ENCODE assay signal across 19 cellular contexts in genomic region chr2:239725551-239725890, GRCh38.
DNase-seq lines count a peak whose midpoint lies in the region; ATAC-seq and TF ChIP-seq lines count a peak whose summit lies in the region.
"Had no signal": no experiment of that assay in that cellular context is flagged by ENCODE, and none has a peak within 500 bp of the region (broad histone marks: within the 10 kb centered on the region; RNA-seq: fewer than 3 reads in every experiment).

No MANE protein-coding gene starts in this region.

- H3K4me1 ChIP-seq in BE2C (no peaks in the 10 kb centered on the region), RWPE2 (ENCODE audit: insufficient read depth, poor library complexity, severe bottlenecking) (no peaks in the 10 kb centered on the region)
- H3K4me1 ChIP-seq: HAP-1, Peyer's patch had no signal

- H3K27me3 ChIP-seq in BE2C (no peaks in the 10 kb centered on the region), RWPE2 (ENCODE audit: insufficient read depth, poor library complexity, severe bottlenecking) (peaks cover 4% of the 10 kb centered on the region)
- H3K27me3 ChIP-seq: Peyer's patch had no signal

- H3K27me3 Mint-ChIP-seq in type B pancreatic cell: peaks cover under 1% of the 10 kb centered on the region

- H3K36me3 ChIP-seq in BE2C: no peaks in the 10 kb centered on the region
- H3K36me3 ChIP-seq in RWPE2 (ENCODE audit: low read depth): no peaks in the 10 kb centered on the region
- H3K36me3 ChIP-seq: HAP-1, Peyer's patch had no signal

- no peak for ATAC-seq in RWPE2 (ENCODE audit: low read depth)

- H3K9me3 Mint-ChIP-seq in type B pancreatic cell: no peaks in the 10 kb centered on the region

- DNase-seq in BE2C (peak; percentile 4), RWPE2 (ENCODE audit: low spot score) (peak; percentile 29), mesenteric fat pad (ENCODE audit: low spot score) (peak; percentile 86), type B pancreatic cell (ENCODE audit: extremely low spot score, unreplicated experiment) (peak; percentile 56), G401 (ENCODE audit: low spot score) (no peak), KBM-7 (no peak), cortex of kidney (lab: John Stamatoyannopoulos, UW) (no peak)
- DNase-seq: ACHN; DND-41; NCI-H1694 treated with DMSO at 0.1 percent for 48 hours; NCI-H2107; NCI-H510A; NCI-H748 treated with DMSO at 0.1 percent for 48 hours; NK-92 treated with Interleukin-12 subunit alpha and Interleukin-12 subunit beta, amount 100 ng/mL, for 24 hours; SHP77 had no signal

- H3K4me3 ChIP-seq in BE2C (ENCODE audit: low read depth, low read length) (no peak overlapping the region), RWPE2 (ENCODE audit: severe bottlenecking) (no peak overlapping the region)
- H3K4me3 ChIP-seq: HAP-1, Peyer's patch, SK-N-MC had no signal

- no peaks in the 10 kb centered on the region for H3K4me1 Mint-ChIP-seq in type B pancreatic cell (ENCODE audit: unreplicated experiment)
- H3K4me1 Mint-ChIP-seq: CD14-positive monocyte had no signal

- no peaks in the 10 kb centered on the region for H3K36me3 Mint-ChIP-seq in type B pancreatic cell
- H3K36me3 Mint-ChIP-seq: CD14-positive monocyte had no signal

- H3K9me3 ChIP-seq in BE2C (no peaks in the 10 kb centered on the region), RWPE2 (ENCODE audit: severe bottlenecking) (no peaks in the 10 kb centered on the region)
- H3K9me3 ChIP-seq: HAP-1, Peyer's patch had no signal

- H3K27ac Mint-ChIP-seq in type B pancreatic cell: no peak overlapping the region
- H3K27ac Mint-ChIP-seq: CD14-positive monocyte had no signal

- in situ Hi-C loops in G401 (cut with HindIII; ENCODE audit: low sequenced_read_pairs): no loop called here
- in situ Hi-C loops in KBM-7 (cut with MboI; ENCODE audit: low pct_unique_long_range_greater_than_20kb, low sequenced_read_pairs): no loop called here

- no peak overlapping the region for H3K27ac ChIP-seq in RWPE2 (ENCODE audit: poor library complexity, severe bottlenecking)
- H3K27ac ChIP-seq: Peyer's patch, SK-N-MC had no signal

- H3K4me3 Mint-ChIP-seq in type B pancreatic cell: no peak overlapping the region
- H3K4me3 Mint-ChIP-seq: CD14-positive monocyte had no signal

- TF ChIP-seq CTCF in BE2C (IDR thresholded peaks at IDR 0.05; ENCODE audit: low read depth, low read length) (no peak), RWPE2 (IDR thresholded peaks at IDR 0.05; ENCODE audit: poor library complexity, severe bottlenecking) (no peak), type B pancreatic cell (conservative IDR thresholded peaks at IDR 0.05) (no peak)

Comparison
In these comparisons a context has a peak if more than half of its experiments do, and no peak if none do; other contexts are left out.
1. DNase-seq: peak in BE2C (single experiment), RWPE2 (single experiment), mesenteric fat pad (single experiment) and type B pancreatic cell (single experiment); none in G401 (single experiment), KBM-7 (single experiment) and cortex of kidney (single experiment).